In the genomic region with DNA sequence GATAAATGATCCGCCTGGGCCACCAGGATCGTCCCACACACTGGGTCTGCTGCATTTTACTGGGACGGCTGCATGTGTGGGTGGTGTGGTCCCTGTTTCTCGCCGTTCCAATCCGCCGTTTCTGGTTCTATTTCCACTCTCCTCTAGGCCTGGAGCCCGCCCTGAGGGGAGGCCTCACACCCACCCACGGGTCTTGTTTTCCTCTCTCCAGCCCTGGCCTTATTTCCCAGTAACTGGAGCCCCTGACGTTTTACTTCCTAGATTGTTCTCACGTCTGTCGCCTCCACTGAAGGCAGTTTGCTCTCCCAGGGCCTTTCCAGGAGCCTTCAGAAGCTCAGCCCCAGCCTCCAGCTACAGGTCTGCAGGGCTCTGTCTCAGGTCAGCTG, we compare ENCODE assay signal across 29 cellular contexts. TPM values are rescaled to one million over a fixed set of nuclear protein-coding genes. Genes with fewer than 3 reads are reported as not detected.
DNase-seq lines count a peak whose midpoint lies in the region; ATAC-seq and TF ChIP-seq lines count a peak whose summit lies in the region.
"Had no signal": no experiment of that assay in that cellular context is flagged by ENCODE, and none has a peak within 500 bp of the region (broad histone marks: within the 10 kb centered on the region; RNA-seq: fewer than 3 reads in every experiment).

No MANE protein-coding gene starts in this region.

- H3K27ac ChIP-seq in right cardiac atrium (ENCODE audit: low read length) (no peak overlapping the region), left lung (no peak overlapping the region), uterus (no peak overlapping the region)
- H3K27ac ChIP-seq: adrenal gland, heart right ventricle, HL-60 had no signal

- DNase-seq in left ventricle myocardium superior (peak; percentile 19), right cardiac atrium (no peak), left lung (peak; percentile 18 to 31), posterior vena cava (ENCODE audit: low spot score) (peak; percentile 46), islet precursor cell (no peak), uterus (no peak)
- no peak for DNase-seq in T-helper 2 cell treated with Interferon-gamma antibody and Interleukin-4, amounts not matched to agents 5 μg/mL and 100 μg/mL, for 36 hours (ENCODE audit: low spot score)
- DNase-seq: activated CD4-positive, alpha-beta memory T cell treated with anti-CD3 and anti-CD28 coated beads, Interleukin-2, amount 10 ng/mL, durations not matched to agents 7 days and 5 days; activated CD4-positive, alpha-beta T cell treated with anti-CD3 and anti-CD28 coated beads for 1 hour; activated CD8-positive, alpha-beta memory T cell treated with anti-CD3 and anti-CD28 coated beads, Interleukin-2, amount 50 U/mL, for 4 hours; activated naive CD4-positive, alpha-beta T cell treated with anti-CD3 and anti-CD28 coated beads for 36 hours; CD4-positive, alpha-beta memory T cell; heart right ventricle; HFFc6; KG1; MG63; NCI-H1105; NCI-H187 treated with DMSO at 0.1 percent for 48 hours; NCI-H2171 treated with DMSO at 0.1 percent for 48 hours; NCI-H524 treated with DMSO at 0.1 percent for 48 hours; stimulated activated CD4-positive, alpha-beta T cell treated with anti-CD3 and anti-CD28 coated beads, Interleukin-15, amount 100 ng/mL, for 24 hours; substantia nigra had no signal

- H3K4me1 ChIP-seq in right cardiac atrium (ENCODE audit: control insufficient read depth, insufficient read depth, low read length) (no peaks in the 10 kb centered on the region), left lung (no peaks in the 10 kb centered on the region), uterus (no peaks in the 10 kb centered on the region)
- H3K4me1 ChIP-seq: adrenal gland, heart right ventricle had no signal

- H3K27ac Mint-ChIP-seq in T-helper 2 cell treated with Interferon-gamma antibody and Interleukin-4, amounts not matched to agents 5 μg/mL and 100 μg/mL, for 36 hours = no peak overlapping the region
- H3K27ac Mint-ChIP-seq: activated CD4-positive, alpha-beta memory T cell treated with anti-CD3 and anti-CD28 coated beads, Interleukin-2, amount 10 ng/mL, durations not matched to agents 7 days and 5 days; activated naive CD4-positive, alpha-beta T cell treated with anti-CD3 and anti-CD28 coated beads for 36 hours; CD4-positive, alpha-beta memory T cell; HFFc6; natural killer cell treated with Interleukin-12 subunit alpha and Interleukin-12 subunit beta and Interleukin-15 and Interleukin-18, amount 100 ng/mL, for 72 hours; stimulated activated effector memory CD8-positive, alpha-beta T cell treated with anti-CD3 and anti-CD28 coated beads, Interleukin-12 subunit alpha, Interleukin-12 subunit beta, amount 100 ng/mL, for 72 hours; T-helper 17 cell had no signal

- no peaks in the 10 kb centered on the region for H3K27me3 ChIP-seq in right cardiac atrium (ENCODE audit: control insufficient read depth, insufficient read depth)
- peaks cover 0 to 62% of the 10 kb centered on the region in 2 donors for H3K27me3 ChIP-seq in left lung
- H3K27me3 ChIP-seq in uterus = no peaks in the 10 kb centered on the region
- H3K27me3 ChIP-seq: adrenal gland, MG63 had no signal

- H3K4me3 ChIP-seq in right cardiac atrium (ENCODE audit: low read length) (no peak overlapping the region), left lung (no peak overlapping the region), uterus (no peak overlapping the region)
- H3K4me3 ChIP-seq: adrenal gland, heart right ventricle, lung, MG63 had no signal

- intact Hi-C loops in left ventricle myocardium superior (cut with micrococcal nuclease) = no loop called here
- intact Hi-C loops in right cardiac atrium (cut with DNase I) = no loop called here
- intact Hi-C loops in left lung (cut with DNase I) = no loop called here
- intact Hi-C loops in posterior vena cava (cut with DNase I) = no loop called here
- intact Hi-C loops in uterus (cut with DNase I; ENCODE audit: low total_unique reads) = no loop called here

- H3K36me3 Mint-ChIP-seq in T-helper 2 cell treated with Interferon-gamma antibody and Interleukin-4, amounts not matched to agents 5 μg/mL and 100 μg/mL, for 36 hours (ENCODE audit: low read depth) = no peaks in the 10 kb centered on the region
- H3K36me3 Mint-ChIP-seq: CD4-positive, alpha-beta memory T cell; natural killer cell treated with Interleukin-12 subunit alpha and Interleukin-12 subunit beta and Interleukin-15 and Interleukin-18, amount 100 ng/mL, for 72 hours; stimulated activated effector memory CD8-positive, alpha-beta T cell treated with anti-CD3 and anti-CD28 coated beads, Interleukin-12 subunit alpha, Interleukin-12 subunit beta, amount 100 ng/mL, for 72 hours had no signal

- no peak for TF ChIP-seq POLR2A in uterus (IDR thresholded peaks at IDR 0.05)

- H3K9me3 ChIP-seq in right cardiac atrium (ENCODE audit: control insufficient read depth, low read length) (no peaks in the 10 kb centered on the region), left lung (no peaks in the 10 kb centered on the region), uterus (no peaks in the 10 kb centered on the region)
- H3K9me3 ChIP-seq: adrenal gland, heart right ventricle, MG63 had no signal

- no peaks in the 10 kb centered on the region for H3K9me3 Mint-ChIP-seq in T-helper 2 cell treated with Interferon-gamma antibody and Interleukin-4, amounts not matched to agents 5 μg/mL and 100 μg/mL, for 36 hours
- H3K9me3 Mint-ChIP-seq: activated CD4-positive, alpha-beta memory T cell treated with anti-CD3 and anti-CD28 coated beads, Interleukin-2, amount 10 ng/mL, durations not matched to agents 7 days and 5 days; activated naive CD4-positive, alpha-beta T cell treated with anti-CD3 and anti-CD28 coated beads for 36 hours; natural killer cell treated with Interleukin-12 subunit alpha and Interleukin-12 subunit beta and Interleukin-15 and Interleukin-18, amount 100 ng/mL, for 72 hours; stimulated activated effector memory CD8-positive, alpha-beta T cell treated with anti-CD3 and anti-CD28 coated beads, Interleukin-12 subunit alpha, Interleukin-12 subunit beta, amount 100 ng/mL, for 72 hours had no signal

- H3K36me3 ChIP-seq in left lung (no peaks in the 10 kb centered on the region), uterus (no peaks in the 10 kb centered on the region)
- H3K36me3 ChIP-seq: adrenal gland, heart right ventricle, MG63 had no signal

- no peak overlapping the region for H3K4me3 Mint-ChIP-seq in T-helper 2 cell treated with Interferon-gamma antibody and Interleukin-4, amounts not matched to agents 5 μg/mL and 100 μg/mL, for 36 hours
- H3K4me3 Mint-ChIP-seq: activated CD4-positive, alpha-beta memory T cell treated with anti-CD3 and anti-CD28 coated beads, Interleukin-2, amount 10 ng/mL, durations not matched to agents 7 days and 5 days; activated naive CD4-positive, alpha-beta T cell treated with anti-CD3 and anti-CD28 coated beads for 36 hours; CD4-positive, alpha-beta memory T cell; HFFc6; natural killer cell treated with Interleukin-12 subunit alpha and Interleukin-12 subunit beta and Interleukin-15 and Interleukin-18, amount 100 ng/mL, for 72 hours; stimulated activated effector memory CD8-positive, alpha-beta T cell treated with anti-CD3 and anti-CD28 coated beads, Interleukin-12 subunit alpha, Interleukin-12 subunit beta, amount 100 ng/mL, for 72 hours; T-helper 17 cell had no signal

- ATAC-seq in left ventricle myocardium superior = no peak
- ATAC-seq in right cardiac atrium = no peak
- no peak for ATAC-seq in left lung
- ATAC-seq in HG03135 (IDR thresholded peaks at IDR 0.05; ENCODE audit: unreplicated experiment) = no peak
- ATAC-seq: natural killer cell treated with Interleukin-12 subunit alpha and Interleukin-12 subunit beta and Interleukin-15 and Interleukin-18, amount 100 ng/mL, for 72 hours; stimulated activated effector memory CD8-positive, alpha-beta T cell treated with anti-CD3 and anti-CD28 coated beads, Interleukin-12 subunit alpha, Interleukin-12 subunit beta, amount 100 ng/mL, for 72 hours; T-helper 17 cell had no signal

- no peaks in the 10 kb centered on the region for H3K27me3 Mint-ChIP-seq in T-helper 2 cell treated with Interferon-gamma antibody and Interleukin-4, amounts not matched to agents 5 μg/mL and 100 μg/mL, for 36 hours (ENCODE audit: low read depth)
- H3K27me3 Mint-ChIP-seq: activated CD4-positive, alpha-beta memory T cell treated with anti-CD3 and anti-CD28 coated beads, Interleukin-2, amount 10 ng/mL, durations not matched to agents 7 days and 5 days; CD4-positive, alpha-beta memory T cell; natural killer cell treated with Interleukin-12 subunit alpha and Interleukin-12 subunit beta and Interleukin-15 and Interleukin-18, amount 100 ng/mL, for 72 hours had no signal

- H3K4me1 Mint-ChIP-seq in T-helper 2 cell treated with Interferon-gamma antibody and Interleukin-4, amounts not matched to agents 5 μg/mL and 100 μg/mL, for 36 hours (ENCODE audit: low read depth) = no peaks in the 10 kb centered on the region
- H3K4me1 Mint-ChIP-seq: activated CD4-positive, alpha-beta memory T cell treated with anti-CD3 and anti-CD28 coated beads, Interleukin-2, amount 10 ng/mL, durations not matched to agents 7 days and 5 days; CD4-positive, alpha-beta memory T cell; stimulated activated effector memory CD8-positive, alpha-beta T cell treated with anti-CD3 and anti-CD28 coated beads, Interleukin-12 subunit alpha, Interleukin-12 subunit beta, amount 100 ng/mL, for 72 hours had no signal

- WGBS in right cardiac atrium = 36% methylated on average over 12 of the region's 12 CpGs

- TF ChIP-seq CTCF in left lung (IDR thresholded peaks at IDR 0.05) (no peak), uterus (IDR thresholded peaks at IDR 0.05) (no peak)

RNA-seq across cellular contexts. Expression of a gene that starts 30.7 kb away (rescaled TPM):
- total RNA-seq in left ventricle myocardium superior = 1.5 TPM
- 1 to 10 TPM; 1.5 to 1.8 (median 1.7) TPM for total RNA-seq in right cardiac atrium
- polyA plus RNA-seq in right cardiac atrium = 1.00 TPM
- total RNA-seq in left lung = 1 to 10 TPM; 1.2 to 4.1 TPM
- total RNA-seq in posterior vena cava = under 1 TPM; 0.14 to 0.81 TPM
- total RNA-seq in uterus = 1 to 10 TPM in 2 of 4 donors, under 1 TPM in 2; 0.29 to 9.0 (median 2.7) TPM
- total RNA-seq: activated CD4-positive, alpha-beta memory T cell treated with anti-CD3 and anti-CD28 coated beads, Interleukin-2, amount 10 ng/mL, durations not matched to agents 7 days and 5 days; activated naive CD4-positive, alpha-beta T cell treated with anti-CD3 and anti-CD28 coated beads for 36 hours; CD4-positive, alpha-beta memory T cell; T-helper 17 cell had no signal
- polyA plus RNA-seq: CD4-positive, alpha-beta memory T cell had no signal

Comparison
In these comparisons a context has a peak if more than half of its experiments do, and no peak if none do; other contexts are left out.
1. DNase-seq: peak in left ventricle myocardium superior (single experiment), left lung (2 of 2) and posterior vena cava (single experiment); none in right cardiac atrium (0 of 3), islet precursor cell (single experiment), T-helper 2 cell treated with Interferon-gamma antibody and Interleukin-4, amounts not matched to agents 5 μg/mL and 100 μg/mL, for 36 hours (single experiment) and uterus (0 of 2).